In the genomic region with DNA sequence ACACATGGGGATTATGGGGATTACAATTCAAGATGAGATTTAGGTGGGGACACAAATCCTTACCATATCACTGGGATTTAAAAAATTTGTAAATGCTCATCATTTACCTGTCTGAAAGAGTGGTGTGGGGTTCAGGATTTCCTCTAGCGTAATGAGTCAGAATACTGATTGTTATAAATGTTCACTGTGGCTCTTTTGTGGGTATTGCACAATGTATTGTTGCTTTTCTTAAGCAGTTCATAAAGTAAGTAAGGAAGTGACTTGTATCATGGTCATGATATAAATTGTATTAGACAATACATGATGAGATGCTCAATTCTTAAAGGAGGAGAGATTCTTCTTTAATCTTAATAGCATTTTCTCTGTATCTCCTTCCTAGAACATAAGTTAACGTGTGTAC, we compare ENCODE assay signal across 26 cellular contexts.
"Had no signal": no experiment of that assay in that cellular context is flagged by ENCODE, and none has a peak within 500 bp of the region (broad histone marks: within the 10 kb centered on the region; RNA-seq: fewer than 3 reads in every experiment).

No MANE protein-coding gene starts in this region.

- H3K4me3 ChIP-seq: dorsolateral prefrontal cortex, heart right ventricle, left lung, mucosa of descending colon, pancreas, smooth muscle cell, stomach, thyroid gland, vagina had no signal

- ATAC-seq: esophagus mucosa; heart right ventricle; left cardiac atrium; left lung; mucosa of descending colon; natural killer cell treated with Interleukin-12 subunit alpha and Interleukin-12 subunit beta and Interleukin-15 and Interleukin-18, amount 100 ng/mL, for 72 hours; pancreas had no signal

- H3K36me3 ChIP-seq: heart right ventricle, left lung, neutrophil, pancreas, stomach, thyroid gland, vagina had no signal

- FAIRE-seq: islet of Langerhans, pancreas had no signal

- DNase-seq: dorsolateral prefrontal cortex; effector CD4-positive, alpha-beta T cell; foreskin melanocyte; glutamatergic neuron; heart right ventricle; hippocampal formation; left cardiac atrium; left lung; mesenchymal stem cell; mucosa of descending colon; naive B cell; pancreas; stimulated activated CD4-positive, alpha-beta T cell treated with anti-CD3 and anti-CD28 coated beads, Interleukin-12 subunit alpha, Interleukin-12 subunit beta, amount 100 ng/mL, for 4 hours; stimulated activated CD4-positive, alpha-beta T cell treated with anti-CD3 and anti-CD28 coated beads, Interleukin-1b, Interleukin-23, amount 100 ng/mL, for 48 hours; stimulated activated CD4-positive, alpha-beta T cell treated with anti-CD3 and anti-CD28 coated beads, Interleukin-4, amount 100 ng/mL, for 1 hour; stimulated activated CD8-positive, alpha-beta memory T cell treated with anti-CD3 and anti-CD28 coated beads, Interleukin-4, amount 100 ng/mL, for 48 hours; stimulated activated naive CD4-positive, alpha-beta T cell; stomach; thyroid gland; trophoblast cell had no signal

- H3K9me3 ChIP-seq: heart right ventricle, left lung, mucosa of descending colon, neutrophil, pancreas, stomach, thyroid gland, vagina had no signal

- H3K27me3 ChIP-seq: dorsolateral prefrontal cortex, heart right ventricle, left lung, neutrophil, pancreas, stomach, thyroid gland, vagina had no signal
